8 cellular contexts compared by ENCODE assay signal in the genomic region with DNA sequence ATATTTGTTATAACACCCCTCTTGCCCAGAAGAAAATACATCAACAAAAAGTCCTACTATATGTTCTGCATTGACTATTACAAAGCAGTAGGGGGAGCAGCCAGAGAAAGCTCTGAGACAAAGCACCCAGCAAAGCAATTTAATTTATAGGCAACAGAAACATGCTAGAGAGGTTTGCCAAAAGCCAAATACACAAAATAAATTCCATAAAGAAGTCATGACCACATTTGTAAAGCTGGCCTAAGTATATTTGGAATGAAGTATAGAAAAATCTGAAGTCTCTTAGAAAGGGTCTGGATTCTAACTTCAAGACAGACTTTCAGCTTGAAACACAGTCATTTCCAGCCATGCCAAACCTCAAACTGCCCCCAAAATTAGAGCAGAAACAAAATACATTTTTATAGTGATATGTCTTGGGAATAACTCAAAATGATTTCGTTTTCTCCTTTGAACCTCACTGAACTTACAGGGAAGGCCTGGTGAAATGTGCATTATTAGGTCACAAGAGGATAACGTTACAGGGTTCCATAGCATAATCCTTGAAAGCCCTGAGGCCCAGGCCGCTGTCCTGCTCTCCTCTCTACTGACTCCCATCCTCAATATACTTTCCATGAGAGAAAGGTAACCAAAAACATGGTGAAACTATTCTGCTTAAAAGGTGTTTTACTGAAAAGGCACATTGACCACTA.
DNase-seq lines count a peak whose midpoint lies in the region; ATAC-seq and TF ChIP-seq lines count a peak whose summit lies in the region.

No MANE protein-coding gene starts in this region.

- H3K4me3 ChIP-seq in dorsolateral prefrontal cortex = no peak overlapping the region

- H3K4me3 Mint-ChIP-seq in stimulated activated naive CD8-positive, alpha-beta T cell treated with anti-CD3 and anti-CD28 coated beads, Interleukin-15, Interleukin-2, amounts not matched to agents 100 ng/mL and 50 ng/mL, for 24 hours = peak overlapping the region; percentile 94
- no peak overlapping the region for H3K4me3 Mint-ChIP-seq in neural crest cell

- peak overlapping the region; percentile 79 for H3K27ac Mint-ChIP-seq in stimulated activated naive CD8-positive, alpha-beta T cell treated with anti-CD3 and anti-CD28 coated beads, Interleukin-15, Interleukin-2, amounts not matched to agents 100 ng/mL and 50 ng/mL, for 24 hours
- H3K27ac Mint-ChIP-seq in neural crest cell (ENCODE audit: unreplicated experiment) = no peak overlapping the region

- intact Hi-C loops in dorsolateral prefrontal cortex (cut with DNase I) = no loop called here

- peak; percentile 22 to 65 (median 50) for TF ChIP-seq CTCF in dorsolateral prefrontal cortex (IDR thresholded peaks at IDR 0.05 in 54 of 56, conservative IDR thresholded peaks at IDR 0.05 in 2 of 56; ENCODE audit: low read depth in 1 of 56, partially characterized antibody in 56 of 56)
- peak; percentile 73 for TF ChIP-seq CTCF in neural crest cell (conservative IDR thresholded peaks at IDR 0.05)

- peaks cover 0 to 6% (median 0%) of the 10 kb centered on the region in 45 donors for H3K27me3 ChIP-seq in dorsolateral prefrontal cortex

- peaks cover 52% of the 10 kb centered on the region for H3K36me3 Mint-ChIP-seq in stimulated activated naive CD8-positive, alpha-beta T cell treated with anti-CD3 and anti-CD28 coated beads, Interleukin-15, Interleukin-2, amounts not matched to agents 100 ng/mL and 50 ng/mL, for 24 hours (ENCODE audit: low read depth)
- H3K36me3 Mint-ChIP-seq in neural crest cell (ENCODE audit: low read depth) = peaks cover 11% of the 10 kb centered on the region

- ATAC-seq in stimulated activated naive CD8-positive, alpha-beta T cell treated with anti-CD3 and anti-CD28 coated beads, Interleukin-15, Interleukin-2, amounts not matched to agents 100 U/mL and 50 U/mL, for 24 hours = no peak
- ATAC-seq in HG02798 (IDR thresholded peaks at IDR 0.05; ENCODE audit: poor library complexity, unreplicated experiment) = peak; percentile 47

- no peak for DNase-seq in stimulated activated naive CD8-positive, alpha-beta T cell treated with anti-CD3 and anti-CD28 coated beads, Interleukin-15, Interleukin-2, amounts not matched to agents 100 U/mL and 50 U/mL, for 24 hours
- DNase-seq in SHP77 treated with DMSO at 0.1 percent for 48 hours (lab: John Stamatoyannopoulos, UW) = peak; percentile 60
- DNase-seq in dorsolateral prefrontal cortex = no peak
- no peak for DNase-seq in neural crest cell (ENCODE audit: low read depth, low spot score)
- DNase-seq in HPDE6-E6E7 (ENCODE audit: extremely low spot score) = no peak
- no peak for DNase-seq in islet precursor cell

- peaks cover 64% of the 10 kb centered on the region for H3K4me1 Mint-ChIP-seq in stimulated activated naive CD8-positive, alpha-beta T cell treated with anti-CD3 and anti-CD28 coated beads, Interleukin-15, Interleukin-2, amounts not matched to agents 100 ng/mL and 50 ng/mL, for 24 hours (ENCODE audit: low read depth)
- H3K4me1 Mint-ChIP-seq in neural crest cell = peaks cover 13% of the 10 kb centered on the region

- peaks cover 4% of the 10 kb centered on the region for H3K9me3 Mint-ChIP-seq in stimulated activated naive CD8-positive, alpha-beta T cell treated with anti-CD3 and anti-CD28 coated beads, Interleukin-15, Interleukin-2, amounts not matched to agents 100 ng/mL and 50 ng/mL, for 24 hours
- H3K9me3 Mint-ChIP-seq in neural crest cell = peaks cover 5% of the 10 kb centered on the region

- no peak overlapping the region for H3K27ac ChIP-seq in dorsolateral prefrontal cortex

- H3K27me3 Mint-ChIP-seq in stimulated activated naive CD8-positive, alpha-beta T cell treated with anti-CD3 and anti-CD28 coated beads, Interleukin-15, Interleukin-2, amounts not matched to agents 100 ng/mL and 50 ng/mL, for 24 hours = no peaks in the 10 kb centered on the region
- H3K27me3 Mint-ChIP-seq in neural crest cell (ENCODE audit: low read depth) = peaks cover 17% of the 10 kb centered on the region
